11 cellular contexts compared by ENCODE assay signal in genomic region chr3:48505146-48505545, GRCh38. TPM values are rescaled to one million over a fixed set of nuclear protein-coding genes. Genes with fewer than 3 reads are reported as not detected.
DNase-seq lines count a peak whose midpoint lies in the region; ATAC-seq and TF ChIP-seq lines count a peak whose summit lies in the region.
"Had no signal": no experiment of that assay in that cellular context is flagged by ENCODE, and none has a peak within 500 bp of the region (broad histone marks: within the 10 kb centered on the region; RNA-seq: fewer than 3 reads in every experiment).

No MANE protein-coding gene starts in this region.

- H3K27ac Mint-ChIP-seq in CD8-positive, alpha-beta T cell, result no peak overlapping the region
- no peak overlapping the region for H3K27ac Mint-ChIP-seq in endothelial cell (ENCODE audit: unreplicated experiment)

- H3F3A ChIP-seq in PC-9 (ENCODE audit: insufficient read depth, low read depth), result peaks cover 31% of the 10 kb centered on the region

- no peaks in the 10 kb centered on the region for H3K9me3 ChIP-seq in CD8-positive, alpha-beta T cell (ENCODE audit: low read length)
- no peaks in the 10 kb centered on the region for H3K9me3 ChIP-seq in PC-9 (ENCODE audit: insufficient read depth, low read depth)
- H3K9me3 ChIP-seq: pancreas had no signal

- H3K4me2 ChIP-seq in PC-9, result peak overlapping the region; percentile 93

- peaks cover 18% of the 10 kb centered on the region for H3K79me2 ChIP-seq in PC-9 (ENCODE audit: low read depth)

- peaks cover 36% of the 10 kb centered on the region for H3K4me1 ChIP-seq in CD8-positive, alpha-beta T cell (ENCODE audit: insufficient read depth, low read length)
- H3K4me1 ChIP-seq in PC-9 (replicated peaks; ENCODE audit: insufficient read depth) (peaks cover 76% of the 10 kb centered on the region), rectal smooth muscle tissue (ENCODE audit: control insufficient read depth, insufficient read depth, low read length) (peaks cover 11% of the 10 kb centered on the region)

- H3K9ac ChIP-seq in rectal smooth muscle tissue (ENCODE audit: low read length), result no peak overlapping the region

- H3K27ac ChIP-seq in CD8-positive, alpha-beta T cell (ENCODE audit: low read depth, low read length), result no peak overlapping the region
- H3K27ac ChIP-seq in PC-9 (no peak overlapping the region), rectal smooth muscle tissue (ENCODE audit: low read depth, low read length) (peak overlapping the region; percentile 96)
- H3K27ac ChIP-seq: cardiac muscle cell had no signal

- TF ChIP-seq CTCF in CD8-positive, alpha-beta T cell (IDR thresholded peaks at IDR 0.05), result no peak
- no peak for TF ChIP-seq CTCF in PC-9 (conservative IDR thresholded peaks at IDR 0.05)
- TF ChIP-seq CTCF in endothelial cell (IDR thresholded peaks at IDR 0.05; ENCODE audit: unreplicated experiment), result no peak

- no peaks in the 10 kb centered on the region for H3K27me3 ChIP-seq in CD8-positive, alpha-beta T cell (ENCODE audit: insufficient read depth, low read length)
- no peaks in the 10 kb centered on the region for H3K27me3 ChIP-seq in PC-9 (ENCODE audit: insufficient read depth, low read depth)
- no peaks in the 10 kb centered on the region for H3K27me3 ChIP-seq in rectal smooth muscle tissue (ENCODE audit: control insufficient read depth, insufficient read depth, low read length)
- H3K27me3 ChIP-seq: cardiac muscle cell, pancreas had no signal

- intact Hi-C loops in CD8-positive, alpha-beta T cell (cut with DNase I, micrococcal nuclease), result loop anchor here in 1 of 2 experiments (2.0 kb wide), 1 partner anchor 54 kb away; no protein-coding TSS in a partner anchor
- intact Hi-C loops in PC-9 (cut with micrococcal nuclease; ENCODE audit: unreplicated experiment), result loop anchor here (10.0 kb wide), 1 partner anchor 410 kb away; the partner anchor contains the start of gene ARIH2

- H3K4me1 Mint-ChIP-seq in CD8-positive, alpha-beta T cell (ENCODE audit: low read depth), result peaks cover 45% of the 10 kb centered on the region
- H3K4me1 Mint-ChIP-seq in endothelial cell (ENCODE audit: unreplicated experiment), result peaks cover 45% of the 10 kb centered on the region

- no peaks in the 10 kb centered on the region for H3K9me3 Mint-ChIP-seq in CD8-positive, alpha-beta T cell
- no peaks in the 10 kb centered on the region for H3K9me3 Mint-ChIP-seq in endothelial cell (ENCODE audit: unreplicated experiment)

- POLR2A ChIA-PET in CD8-positive, alpha-beta T cell (lab: Charles Lee), result interaction anchor here (1.0 to 5.4 kb wide), 3 partner anchors 33 to 64 kb away, joined by 4 to 29 read pairs (median 7); partner anchors contain the start of gene ATRIP
- POLR2A ChIA-PET in PC-9 (lab: Charles Lee; ENCODE audit: unreplicated experiment), result interaction anchor here (0.6 kb wide), 1 partner anchor 93 kb away, joined by 4 read pairs; no protein-coding TSS in a partner anchor

- H3K27me3 Mint-ChIP-seq in CD8-positive, alpha-beta T cell (ENCODE audit: low read depth), result no peaks in the 10 kb centered on the region
- H3K27me3 Mint-ChIP-seq in endothelial cell (ENCODE audit: unreplicated experiment), result peaks cover 2% of the 10 kb centered on the region

- H3K4me3 ChIP-seq in CD8-positive, alpha-beta T cell (ENCODE audit: low read depth, low read length), result no peak overlapping the region
- no peak overlapping the region; the same call in 1 of the 2 replicates for H3K4me3 ChIP-seq in PC-9
- no peak overlapping the region for H3K4me3 ChIP-seq in rectal smooth muscle tissue (ENCODE audit: low read length)

- H3K36me3 ChIP-seq in CD8-positive, alpha-beta T cell (ENCODE audit: insufficient read depth, low read length), result no peaks in the 10 kb centered on the region
- H3K36me3 ChIP-seq in PC-9 (ENCODE audit: low read depth) (no peaks in the 10 kb centered on the region), rectal smooth muscle tissue (ENCODE audit: control insufficient read depth, insufficient read depth, low read length) (no peaks in the 10 kb centered on the region)
- H3K36me3 ChIP-seq: cardiac muscle cell, pancreas had no signal

- no peak for ATAC-seq in CD8-positive, alpha-beta T cell
- no peak for ATAC-seq in HG03460 (IDR thresholded peaks at IDR 0.05; ENCODE audit: unreplicated experiment)
- ATAC-seq in GM19035 (IDR thresholded peaks at IDR 0.05; ENCODE audit: unreplicated experiment), result no peak

- no peaks in the 10 kb centered on the region for H3K9me2 ChIP-seq in PC-9 (ENCODE audit: insufficient read depth)

- H3K4me3 Mint-ChIP-seq in CD8-positive, alpha-beta T cell, result peak overlapping the region; percentile 79
- H3K4me3 Mint-ChIP-seq in endothelial cell (ENCODE audit: unreplicated experiment), result peak overlapping the region; percentile 73

- DNase-seq in CD8-positive, alpha-beta T cell, result no peak
- no peak for DNase-seq in PC-9
- no peak for DNase-seq in endothelial cell (ENCODE audit: low spot score)
- no peak for DNase-seq in NCI-H1694 (lab: John Stamatoyannopoulos, UW)
- no peak for DNase-seq in NCI-H2029 treated with DMSO at 0.1 percent for 48 hours (lab: John Stamatoyannopoulos, UW)

- TSS peak; percentile 61 for BruUV-seq in PC-9 (replicated peaks; lab: Mats Ljungman, UMichigan)

- CTCF ChIA-PET in CD8-positive, alpha-beta T cell (lab: Charles Lee), result interaction anchor here (0.9 to 20.3 kb wide), 9 partner anchors 10 to 104 kb away, joined by 3 to 197 read pairs (median 3); partner anchors contain the start of gene PFKFB4
- CTCF ChIA-PET in PC-9 (lab: Charles Lee), result interaction anchor here (0.6 kb wide), 1 partner anchor 49 kb away, joined by 6 read pairs; no protein-coding TSS in a partner anchor

- H3K36me3 Mint-ChIP-seq in CD8-positive, alpha-beta T cell, result no peaks in the 10 kb centered on the region
- H3K36me3 Mint-ChIP-seq in endothelial cell (ENCODE audit: low read depth, unreplicated experiment), result peaks cover 16% of the 10 kb centered on the region

- H4K20me1 ChIP-seq in PC-9 (ENCODE audit: insufficient read depth), result no peaks in the 10 kb centered on the region

- no peak overlapping the region for H2AFZ ChIP-seq in PC-9

RNA-seq across cellular contexts. Expression of gene SHISA5, which starts 1.2 kb away (rescaled TPM):
- total RNA-seq in CD8-positive, alpha-beta T cell, result 10 to 100 TPM; 84.3 to 86.0 TPM
- total RNA-seq in PC-9 (2021), result 133 and 141 TPM in 2 replicates
- total RNA-seq in endothelial cell (ENCODE audit: unreplicated experiment), result 283 TPM

RNA-seq across cellular contexts. Expression of gene PFKFB4, which starts 51.5 kb away (rescaled TPM):
- 1 to 10 TPM; 1.2 to 1.3 TPM for total RNA-seq in CD8-positive, alpha-beta T cell
- 11.7 and 13.3 TPM in 2 replicates for total RNA-seq in PC-9 (2021)
- total RNA-seq in endothelial cell (ENCODE audit: unreplicated experiment), result 11.5 TPM

RNA-seq across cellular contexts. Expression of gene UCN2, which starts 58.4 kb away (rescaled TPM):
- not detected for total RNA-seq in CD8-positive, alpha-beta T cell
- total RNA-seq in PC-9 (2021) (2.8 and 4.2 TPM in 2 replicates), endothelial cell (ENCODE audit: unreplicated experiment) (0.77 TPM)
- total RNA-seq: NCI-H460, pancreas had no signal

RNA-seq across cellular contexts. Expression of gene ATRIP, which starts 58.6 kb away (rescaled TPM):
- total RNA-seq in CD8-positive, alpha-beta T cell, result 1 to 10 TPM; 7.4 to 8.7 TPM
- total RNA-seq in PC-9 (2021) (6.9 and 8.5 TPM in 2 replicates), endothelial cell (ENCODE audit: unreplicated experiment) (11.2 TPM)
